ENCODE assay signal across 8 cellular contexts in the genomic region with DNA sequence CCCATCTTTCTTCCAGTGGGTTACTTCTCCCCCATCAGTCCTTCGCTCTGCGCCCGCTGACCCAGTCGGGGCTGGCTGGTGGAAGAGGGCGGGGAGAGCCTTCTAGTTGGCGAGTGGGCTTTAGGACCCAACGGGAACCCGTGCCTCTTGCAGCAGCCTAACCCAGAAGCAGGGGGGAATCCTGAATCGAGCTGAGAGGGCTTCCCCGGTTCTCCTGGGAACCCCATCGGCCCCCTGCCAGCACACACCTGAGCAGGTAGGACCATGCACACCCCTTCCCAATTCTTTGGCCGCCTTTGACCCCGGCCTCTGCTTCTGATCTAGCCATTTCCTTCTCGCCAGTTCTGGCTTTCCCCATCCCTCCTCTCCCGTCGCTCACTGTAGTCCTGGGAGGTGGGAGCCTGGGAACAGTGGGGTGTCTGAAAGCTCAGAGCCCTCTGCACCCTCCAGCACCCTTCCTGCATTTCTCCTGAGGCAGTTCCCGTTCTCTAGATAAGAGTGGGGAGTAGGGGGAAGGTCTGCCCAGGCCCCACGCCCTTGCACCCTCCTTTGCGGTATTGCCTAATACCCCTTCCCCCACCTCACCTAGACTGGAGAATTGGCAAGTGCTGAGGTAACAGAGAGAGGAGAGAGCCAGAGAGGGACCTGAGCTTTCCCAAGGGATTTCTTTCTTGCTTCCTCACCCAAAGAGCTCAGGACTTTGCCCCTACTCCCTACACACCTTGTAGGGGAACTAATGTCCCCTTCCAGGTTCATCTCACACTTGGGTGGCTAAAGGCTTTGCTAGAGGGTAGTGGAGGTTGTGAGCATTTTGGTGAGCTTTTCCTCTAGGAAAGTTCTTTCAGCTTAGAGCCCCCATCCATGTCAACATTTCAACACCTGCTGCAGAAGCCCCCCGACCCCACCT. TPM values are rescaled to one million over a fixed set of nuclear protein-coding genes. Genes with fewer than 3 reads are reported as not detected.
DNase-seq lines count a peak whose midpoint lies in the region; ATAC-seq and TF ChIP-seq lines count a peak whose summit lies in the region.

A gene (plus strand): TSS at position 150 of the 907 bp plus-strand sequence. CDS start 22,039 bp downstream, outside the sequence.

- intact Hi-C loops in right cardiac atrium (cut with DNase I), result loop anchor here in 3 of 4 donors (10.0 kb wide), 3 partner anchors 96 to 226 kb away; a partner anchor contains a TSS
- intact Hi-C loops in psoas muscle (cut with DNase I), result loop anchor here in 1 of 2 donors (10.0 kb wide), 1 partner anchor 226 kb away; no protein-coding TSS in a partner anchor

- H3K9ac ChIP-seq in adipocyte (ENCODE audit: low read length), result peak within 1 kb of the TSS; percentile 79

- ATAC-seq in right cardiac atrium, result peak; percentile 35 to 59
- ATAC-seq in psoas muscle, result no peak
- ATAC-seq in GM18868 (IDR thresholded peaks at IDR 0.05; ENCODE audit: unreplicated experiment), result no peak
- ATAC-seq in HG03025 (IDR thresholded peaks at IDR 0.05; ENCODE audit: low FRiP score, unreplicated experiment), result no peak

- H3K27ac ChIP-seq in right cardiac atrium (ENCODE audit: low read length), result peak within 1 kb of the TSS; percentile 96
- H3K27ac ChIP-seq in psoas muscle, result peak within 1 kb of the TSS; percentile 97

- 12% methylated on average over 20 of the region's 20 CpGs for WGBS in right cardiac atrium
- 16 to 22% (median 19%) methylated on average over 20 of the region's 20 CpGs for WGBS in psoas muscle, 3 donors

- H3K36me3 ChIP-seq in adipocyte (ENCODE audit: control insufficient read depth, insufficient read depth, low read length, severe bottlenecking), result no peaks in the 10 kb centered on the region
- H3K36me3 ChIP-seq in psoas muscle (ENCODE audit: insufficient read depth in 1 of 2, low read depth in 1 of 2), result no peaks in the 10 kb centered on the region

- H3K27me3 ChIP-seq in adipocyte (replicated peaks; ENCODE audit: control insufficient read depth, insufficient read depth, low read length) (no peaks in the 10 kb centered on the region), right cardiac atrium (ENCODE audit: control insufficient read depth, insufficient read depth) (no peaks in the 10 kb centered on the region), psoas muscle (ENCODE audit: insufficient read depth in 3 of 3, low read length in 2 of 3) (no peaks in the 10 kb centered on the region)

- TF ChIP-seq CTCF in psoas muscle (IDR thresholded peaks at IDR 0.05), result no peak

- H3K9me3 ChIP-seq in adipocyte (ENCODE audit: control insufficient read depth, low read length) (no peaks in the 10 kb centered on the region), right cardiac atrium (ENCODE audit: control insufficient read depth, low read length) (no peaks in the 10 kb centered on the region), psoas muscle (no peaks in the 10 kb centered on the region)

- DNase-seq in Daoy (ENCODE audit: low read depth) (no peak), M059J (ENCODE audit: low read depth) (no peak), adipocyte (ENCODE audit: low read depth) (peak; percentile 60), right cardiac atrium (peak; percentile 65 to 84 (median 81)), psoas muscle (peak; percentile 52 to 68), NCI-H187 (lab: John Stamatoyannopoulos, UW) (no peak)

- peak within 1 kb of the TSS; percentile 80 for H3K4me3 ChIP-seq in adipocyte (ENCODE audit: low read length)
- peak within 1 kb of the TSS; percentile 64 for H3K4me3 ChIP-seq in right cardiac atrium (ENCODE audit: low read length)
- peak within 1 kb of the TSS; percentile 62 for H3K4me3 ChIP-seq in psoas muscle

- peaks cover 86% of the 10 kb centered on the region for H3K4me1 ChIP-seq in adipocyte (ENCODE audit: control insufficient read depth, insufficient read depth, low read length)
- H3K4me1 ChIP-seq in right cardiac atrium (ENCODE audit: control insufficient read depth, insufficient read depth, low read length), result peaks cover 44% of the 10 kb centered on the region
- peaks cover 78% of the 10 kb centered on the region for H3K4me1 ChIP-seq in psoas muscle

RNA-seq across cellular contexts. Expression of the gene that starts here (rescaled TPM):
- 15.6 and 19.9 TPM in 2 replicates for total RNA-seq in Daoy (2014; rRNA removed; shearing (Covaris generic))
- 9.4 and 17.8 TPM in 2 replicates for total RNA-seq in M059J (2014; rRNA removed; shearing (Covaris generic))
- total RNA-seq in right cardiac atrium (10 to 100 TPM; 26.2 to 39.0 (median 29.1) TPM), psoas muscle (10 to 100 TPM; 15.0 to 51.1 (median 44.6) TPM)
- polyA plus RNA-seq in right cardiac atrium (28.3 TPM), psoas muscle (10 to 100 TPM; 15.0 to 76.9 (median 18.6) TPM)

Comparison
In these comparisons a context has a peak if more than half of its experiments do, and no peak if none do; other contexts are left out.
1. DNase-seq: peak in adipocyte (single experiment), right cardiac atrium (3 of 3) and psoas muscle (2 of 2); none in Daoy (single experiment), M059J (single experiment) and NCI-H187 (0 of 2).
2. ATAC-seq: peak in right cardiac atrium (2 of 2); none in psoas muscle (0 of 4), GM18868 (single experiment) and HG03025 (single experiment).
3. Peak in every context shown above with its lines, with median percentiles within 50 percentile points of each other: H3K4me3 ChIP-seq.